12 cellular contexts compared by ENCODE assay signal in the genomic region with DNA sequence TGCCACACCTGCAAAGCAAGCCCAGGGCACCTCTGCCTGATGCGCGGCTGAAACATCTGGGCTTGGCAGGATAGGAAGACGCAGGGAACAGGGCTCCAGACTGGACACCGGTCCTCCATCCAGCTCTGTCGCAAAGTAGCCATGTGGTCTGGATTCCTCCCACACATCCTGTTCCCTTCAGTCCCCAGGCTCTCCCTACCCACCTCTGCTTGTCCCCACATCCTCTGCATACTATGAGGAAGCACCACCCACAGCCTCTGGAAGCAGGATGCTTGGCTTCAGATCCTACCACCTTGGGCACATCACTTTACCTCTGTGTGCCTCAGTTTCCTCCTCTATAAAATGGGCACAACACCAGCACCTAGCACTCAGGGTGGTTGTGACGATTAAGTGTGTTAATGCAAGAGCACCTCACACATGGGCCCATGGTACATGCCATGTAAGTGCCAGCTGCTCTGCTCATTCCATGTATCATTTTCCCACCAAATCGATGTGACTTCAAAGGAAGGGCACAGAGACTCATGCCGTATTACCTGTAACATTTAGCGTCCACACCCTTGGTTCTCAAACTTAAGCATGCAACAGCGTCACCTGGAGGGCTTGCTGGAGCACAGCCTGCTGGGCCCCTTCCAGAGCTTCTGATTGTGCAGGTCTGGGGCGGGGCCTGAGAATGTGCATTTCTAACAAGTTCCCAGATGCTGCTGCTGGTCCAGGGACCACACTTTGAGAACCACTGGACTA.
A peak's percentile ranks its signal among the peaks of the same experiment; 100 is the strongest.
DNase-seq lines count a peak whose midpoint lies in the region; ATAC-seq and TF ChIP-seq lines count a peak whose summit lies in the region.
"Had no signal": no experiment of that assay in that cellular context is flagged by ENCODE, and none has a peak within 500 bp of the region (broad histone marks: within the 10 kb centered on the region; RNA-seq: fewer than 3 reads in every experiment).

No MANE protein-coding gene starts in this region.

- peak; percentile 9 for TF ChIP-seq CTCF in GM12865 (IDR thresholded peaks at IDR 0.05; ENCODE audit: insufficient read depth, low read depth, low read length, missing control alignments)

- H3K4me3 ChIP-seq in GM12865 (ENCODE audit: low read depth, low read length): no peak overlapping the region
- H3K4me3 ChIP-seq: GM12878, heart left ventricle had no signal

- peak; percentile 78 for DNase-seq in D341Med (ENCODE audit: low spot score)
- peak; percentile 9 for DNase-seq in GM12865 (ENCODE audit: low read depth)
- DNase-seq in NCI-H774 (lab: John Stamatoyannopoulos, UW): peak; percentile 51
- peak; percentile 52 for DNase-seq in iPS-NIHi11 (ENCODE audit: low spot score)
- DNase-seq in Ammon's horn (ENCODE audit: low spot score): no peak
- DNase-seq in dedifferentiated amniotic fluid mesenchymal stem cell (ENCODE audit: extremely low spot score): no peak
- DNase-seq: central memory CD4-positive, alpha-beta T cell; heart left ventricle; NCI-H146; T1000 had no signal

- ATAC-seq in GM18873 (IDR thresholded peaks at IDR 0.05; ENCODE audit: low FRiP score, unreplicated experiment): no peak
- ATAC-seq: GM12878 had no signal

Comparison
In these comparisons a context has a peak if more than half of its experiments do, and no peak if none do; other contexts are left out.
1. DNase-seq: peak in D341Med (single experiment), GM12865 (single experiment), NCI-H774 (single experiment) and iPS-NIHi11 (single experiment); none in Ammon's horn (single experiment) and dedifferentiated amniotic fluid mesenchymal stem cell (single experiment).